Comparison of ENCODE assay signal across 12 cellular contexts in the genomic region with DNA sequence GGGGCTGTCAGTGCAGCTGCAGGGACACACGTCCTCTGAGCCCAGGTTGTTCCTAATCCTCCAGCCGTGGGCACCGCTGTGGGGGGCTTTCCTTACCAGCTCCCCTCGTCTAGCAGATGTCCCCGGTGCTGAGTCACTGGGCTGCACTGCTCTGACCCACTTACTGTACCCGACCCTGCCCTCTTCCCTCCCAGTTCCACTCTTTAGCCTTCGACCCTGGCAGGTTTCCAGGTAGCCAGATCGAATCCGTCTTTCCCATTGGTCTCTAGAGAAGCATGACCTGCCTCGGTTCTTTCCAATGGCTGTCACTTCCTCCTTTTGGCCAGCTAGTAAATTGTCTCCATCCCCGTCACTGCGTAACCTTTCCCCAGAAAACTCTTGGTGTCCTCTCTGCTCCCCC. TPM values are rescaled to one million over a fixed set of nuclear protein-coding genes. Genes with fewer than 3 reads are reported as not detected.
DNase-seq lines count a peak whose midpoint lies in the region; ATAC-seq, FAIRE-seq and TF ChIP-seq lines count a peak whose summit lies in the region.
"Had no signal": no experiment of that assay in that cellular context is flagged by ENCODE, and none has a peak within 500 bp of the region (broad histone marks: within the 10 kb centered on the region; RNA-seq: fewer than 3 reads in every experiment).

No MANE protein-coding gene starts in this region.

- H4K20me1 ChIP-seq in K562 (replicated peaks; ENCODE audit: control insufficient read depth, insufficient read depth, low read length), result no peaks in the 10 kb centered on the region
- peaks cover 11% of the 10 kb centered on the region for H4K20me1 ChIP-seq in MM.1S (ENCODE audit: insufficient read depth, low read length)

- H3K4me3 ChIP-seq in K562 (no peak overlapping the region), suprapubic skin (no peak overlapping the region), MM.1S (ENCODE audit: low read length) (no peak overlapping the region)
- H3K4me3 ChIP-seq: thoracic aorta had no signal

- H3K27ac ChIP-seq in K562 (ENCODE audit: extremely low read depth, low read depth, low read length) (0 out of 3 replicates have a peak overlapping the region, but pooled peaks have one; percentile 8), suprapubic skin (peak overlapping the region; percentile 74), MM.1S (ENCODE audit: low read length) (no peak overlapping the region)
- H3K27ac ChIP-seq: thoracic aorta had no signal

- TF ChIP-seq CTCF in K562 (IDR thresholded peaks at IDR 0.05 in 2 of 3, conservative IDR thresholded peaks at IDR 0.05 in 1 of 3; ENCODE audit: insufficient read depth in 2 of 3, low read depth in 1 of 3, low read length in 3 of 3), result no peak
- TF ChIP-seq CTCF in suprapubic skin (IDR thresholded peaks at IDR 0.05), result no peak
- TF ChIP-seq CTCF in MM.1S (IDR thresholded peaks at IDR 0.05; ENCODE audit: low read length), result no peak

- peaks cover 10% of the 10 kb centered on the region for H3K36me3 Mint-ChIP-seq in activated naive CD4-positive, alpha-beta T cell treated with anti-CD3 and anti-CD28 coated beads, Interleukin-2, amount 50 U/mL, for 24 hours

- CTCF ChIA-PET in K562 (lab: Yijun Ruan, JAX; ENCODE audit: low intra/inter-chr PET ratio), result no interaction called here

- H3K4me1 ChIP-seq in K562 (replicated peaks in 1 of 2; ENCODE audit: control insufficient read depth in 2 of 2, insufficient read depth in 2 of 2, low read length in 2 of 2), result peaks cover 11 to 17% of the 10 kb centered on the region in 2 experiments; a peak in 4 of 5 replicates
- peaks cover 49% of the 10 kb centered on the region for H3K4me1 ChIP-seq in suprapubic skin
- H3K4me1 ChIP-seq in MM.1S (ENCODE audit: low read length), result no peaks in the 10 kb centered on the region

- peaks cover 63% of the 10 kb centered on the region for H3K4me1 Mint-ChIP-seq in activated naive CD4-positive, alpha-beta T cell treated with anti-CD3 and anti-CD28 coated beads, Interleukin-2, amount 50 U/mL, for 24 hours

- H3K9ac ChIP-seq in K562 (ENCODE audit: insufficient read depth in 1 of 2, low read depth in 2 of 2, low read length in 2 of 2) (peak overlapping the region in 1 of 2 experiments; percentile 73; a peak in 2 of 4 replicates), MM.1S (ENCODE audit: low read length) (no peak overlapping the region)

- H3K36me3 ChIP-seq in K562 (ENCODE audit: control insufficient read depth, insufficient read depth, low read length) (no peaks in the 10 kb centered on the region), suprapubic skin (peaks cover 12% of the 10 kb centered on the region), MM.1S (replicated peaks; ENCODE audit: insufficient read depth, low read length) (no peaks in the 10 kb centered on the region; the same call in 1 of the 2 replicates)
- H3K36me3 ChIP-seq: thoracic aorta had no signal

- 11% methylated on average over 10 of the region's 12 CpGs for WGBS in K562 (ENCODE audit: insufficient coverage, low coverage, missing lambda C conversion rate)
- 70% methylated on average over 12 of the region's 12 CpGs for WGBS in suprapubic skin

- in situ Hi-C loops in K562 (cut with MboI), result no loop called here

- TF ChIP-seq POLR2A in K562 (conservative IDR thresholded peaks at IDR 0.05) (no peak), suprapubic skin (IDR thresholded peaks at IDR 0.05) (no peak)

- H3K27me3 ChIP-seq in K562 (ENCODE audit: control insufficient read depth in 2 of 2, insufficient read depth in 2 of 2, low read length in 2 of 2) (no peaks in the 10 kb centered on the region), suprapubic skin (no peaks in the 10 kb centered on the region), MM.1S (replicated peaks; ENCODE audit: insufficient read depth, low read length) (no peaks in the 10 kb centered on the region)

- no peaks in the 10 kb centered on the region for H3K9me3 Mint-ChIP-seq in activated naive CD4-positive, alpha-beta T cell treated with anti-CD3 and anti-CD28 coated beads, Interleukin-2, amount 50 U/mL, for 24 hours

- H2AFZ ChIP-seq in K562 (ENCODE audit: low read depth, low read length), result peak overlapping the region; percentile 82
- H2AFZ ChIP-seq in MM.1S (ENCODE audit: low read length), result no peak overlapping the region

- POLR2A ChIA-PET in K562 (lab: Yijun Ruan, JAX), result interaction anchor here (0.9 to 1.7 kb wide), 4 partner anchors 9 to 156 kb away, joined by 3 to 7 read pairs (median 4); no protein-coding TSS in a partner anchor

- H3F3A ChIP-seq in MM.1S (ENCODE audit: insufficient read depth, low read length), result no peaks in the 10 kb centered on the region

- H3K4me2 ChIP-seq in K562 (ENCODE audit: insufficient read depth, low read length), result peak overlapping the region; percentile 66
- no peak overlapping the region for H3K4me2 ChIP-seq in MM.1S (ENCODE audit: low read depth, low read length)

- no TSS peak for BruUV-seq in K562 (replicated peaks; lab: Mats Ljungman, UMichigan)

- H3K4me3 Mint-ChIP-seq in activated naive CD4-positive, alpha-beta T cell treated with anti-CD3 and anti-CD28 coated beads, Interleukin-2, amount 50 U/mL, for 24 hours, result no peak overlapping the region

- H3K9me2 ChIP-seq in MM.1S (replicated peaks; ENCODE audit: insufficient read depth, low read length), result no peaks in the 10 kb centered on the region

- no peaks in the 10 kb centered on the region for H3K27me3 Mint-ChIP-seq in activated naive CD4-positive, alpha-beta T cell treated with anti-CD3 and anti-CD28 coated beads, Interleukin-2, amount 50 U/mL, for 24 hours

- TF ChIP-seq RAD21 in K562 (CRISPR knock-in tag; conservative IDR thresholded peaks at IDR 0.05 in 1 of 2, IDR thresholded peaks at IDR 0.05 in 1 of 2), result no peak

- TF ChIP-seq EP300 in K562 (IDR thresholded peaks at IDR 0.05; ENCODE audit: low read length) (no peak), suprapubic skin (IDR thresholded peaks at IDR 0.05) (no peak)

- intact Hi-C loops in K562 (cut with micrococcal nuclease), result no loop called here

- H3K9me3 ChIP-seq in K562 (replicated peaks; ENCODE audit: control insufficient read depth, insufficient read depth, low read depth, low read length) (no peaks in the 10 kb centered on the region), suprapubic skin (no peaks in the 10 kb centered on the region), MM.1S (replicated peaks; ENCODE audit: insufficient read depth, low read length) (no peaks in the 10 kb centered on the region)
- H3K9me3 ChIP-seq: thoracic aorta had no signal

- FAIRE-seq in K562 (lab: Jason Lieb, UNC), result peak; percentile 68

- ATAC-seq in K562, result peak; percentile 85
- no peak for ATAC-seq in GM18909 (IDR thresholded peaks at IDR 0.05; ENCODE audit: poor library complexity, unreplicated experiment)

- peak overlapping the region; percentile 37 for H3K27ac Mint-ChIP-seq in activated naive CD4-positive, alpha-beta T cell treated with anti-CD3 and anti-CD28 coated beads, Interleukin-2, amount 50 U/mL, for 24 hours

- H3K9me1 ChIP-seq in K562 (ENCODE audit: control insufficient read depth, insufficient read depth, low read length), result no peaks in the 10 kb centered on the region

- H3K79me2 ChIP-seq in K562 (ENCODE audit: control insufficient read depth, insufficient read depth, low read length), result no peaks in the 10 kb centered on the region
- peaks cover 96% of the 10 kb centered on the region for H3K79me2 ChIP-seq in MM.1S (ENCODE audit: low read length)

- DNase-seq in activated naive CD4-positive, alpha-beta T cell (lab: John Stamatoyannopoulos, UW), result no peak
- DNase-seq in K562 (ENCODE audit: extremely low read depth in 1 of 4, low spot score in 3 of 4), result peak; percentile 44 to 70 (median 51)
- DNase-seq in lung microvascular endothelial cell (ENCODE audit: low read depth in 2 of 2), result peak; percentile 66 to 80
- DNase-seq in suprapubic skin (ENCODE audit: low spot score in 2 of 2), result peak; percentile 79 to 82
- DNase-seq in MM.1S, result no peak
- no peak for DNase-seq in COLO668 (lab: John Stamatoyannopoulos, UW; ENCODE audit: unreplicated experiment)
- DNase-seq: glutamatergic neuron, NCI-H524 treated with DMSO at 0.1 percent for 48 hours, SW 1271 had no signal

TF ChIP-seq in K562, 482 proteins besides CTCF, POLR2A, EP300 and RAD21 (continues in another document):
- TF ChIP-seq KDM4B (IDR thresholded peaks at IDR 0.05; ENCODE audit: borderline replicate concordance in 2 of 2, low read depth in 1 of 2), result no peak
- TF ChIP-seq ZNF696 (CRISPR knock-in tag; conservative IDR thresholded peaks at IDR 0.05), result no peak
- TF ChIP-seq CTBP1 (IDR thresholded peaks at IDR 0.05; ENCODE audit: borderline replicate concordance), result peak; percentile 57; the same call in 1 of the 2 replicates

RNA-seq across cellular contexts. Expression of gene ELK3, which starts 48.4 kb away (rescaled TPM):
- total RNA-seq in K562 (2011; cell fraction: chromatin; rRNA removed; ENCODE audit: low replicate concordance), result 2.0 and 2.1 TPM in 2 replicates
- 0.79 and 1.0 TPM in 2 replicates for total RNA-seq in K562 (2011; cell fraction: nucleolus; rRNA removed)
- total RNA-seq in K562 (2011; cell fraction: nucleoplasm; rRNA removed), result 1.1 and 1.7 TPM in 2 replicates
- 2.0 and 3.3 TPM in 2 replicates for total RNA-seq in K562 (2014; rRNA removed)
- 3.2 TPM in 2 replicates for total RNA-seq in K562 (2014; rRNA removed; fragmentation: Illumina TruSeq; extraction: Trizol)
- total RNA-seq in K562 (2015; rRNA removed; fragmentation: Illumina TruSeq; extraction: Trizol), result 2.9 and 3.8 TPM in 2 replicates
- total RNA-seq in K562 (2021), result 5.5 and 6.3 TPM in 2 replicates
- polyA plus RNA-seq in K562 (2011; rRNA removed), result 0.70 and 1.5 TPM in 2 replicates
- polyA plus RNA-seq in K562 (2011; cell fraction: cytosol; rRNA removed), result 0.80 and 2.0 TPM in 2 replicates
- polyA plus RNA-seq in K562 (2011; cell fraction: nucleus; rRNA removed), result 0.25 and 1.3 TPM in 2 replicates
- 4.1 and 5.0 TPM in 2 replicates for polyA plus RNA-seq in K562 (2012)
- polyA plus RNA-seq in K562 (2014; fragmentation: Illumina TruSeq; extraction: Trizol), result 4.7 and 5.1 TPM in 2 replicates
- polyA plus RNA-seq in K562 (2014; fragmentation: Nextera tagmentation; extraction: Ambion mirVana), result 1 to 10 TPM; 1.6 to 1.7 TPM
- polyA plus RNA-seq in K562 (2014; rRNA removed), result 2.9 and 3.1 TPM in 2 replicates
- polyA minus RNA-seq in K562 (2011; rRNA and poly(A)+ RNA removed), result 0.75 and 1.1 TPM in 2 replicates
- polyA minus RNA-seq in K562 (2011; cell fraction: cytosol; rRNA and poly(A)+ RNA removed), result 1.5 and 2.0 TPM in 2 replicates
- polyA minus RNA-seq in K562 (2011; cell fraction: nucleus; rRNA and poly(A)+ RNA removed), result 0.67 and 0.81 TPM in 2 replicates
- 47.2 and 47.9 TPM in 2 replicates for total RNA-seq in lung microvascular endothelial cell
- 10 to 100 TPM in 3 of 4 donors, 1 to 10 TPM in 1; 10.0 to 13.5 (median 11.0) TPM for total RNA-seq in suprapubic skin

Comparison
In these comparisons a context has a peak if more than half of its experiments do, and no peak if none do; other contexts are left out.
1. DNase-seq: peak in K562 (4 of 4), lung microvascular endothelial cell (2 of 2) and suprapubic skin (2 of 2); none in activated naive CD4-positive, alpha-beta T cell (0 of 4), MM.1S (single experiment) and COLO668 (single experiment).